In the genomic region with DNA sequence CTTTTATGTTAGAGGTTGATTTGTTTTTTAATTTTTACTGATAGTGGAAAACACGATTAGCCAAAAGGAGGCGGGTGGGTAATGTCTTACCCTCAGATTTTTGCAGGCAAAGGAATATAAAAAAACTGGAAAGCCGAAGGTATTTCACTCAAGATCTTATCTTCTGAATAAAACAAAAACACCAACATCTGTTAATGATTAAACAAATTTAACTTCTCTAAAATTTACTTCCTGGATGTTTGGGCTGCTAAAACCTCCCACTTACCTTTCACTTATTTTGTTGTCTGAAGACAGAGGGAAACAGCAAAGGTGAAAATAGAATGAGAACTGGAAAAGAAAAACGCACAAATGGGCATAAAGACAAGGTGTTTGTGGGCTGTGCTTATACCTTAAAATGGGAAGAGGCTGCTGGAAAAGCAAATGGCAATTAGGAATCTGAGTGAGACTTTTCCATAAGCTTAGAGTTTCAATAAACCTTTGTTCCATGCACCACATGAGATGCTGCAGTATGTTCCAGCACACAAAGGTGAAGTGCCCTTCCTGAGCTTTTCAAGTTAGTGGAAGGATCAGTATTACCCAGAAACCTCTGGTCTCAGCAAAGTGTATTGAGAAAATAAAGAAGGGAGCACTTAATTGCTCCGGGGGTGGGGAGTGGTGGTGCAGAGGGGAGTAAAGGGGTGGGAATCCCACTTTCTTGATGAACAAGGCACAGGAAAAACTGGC, we compare ENCODE assay signal across 2 cellular contexts.
TF ChIP-seq lines count a peak whose summit lies in the region.

No MANE protein-coding gene starts in this region.

TF ChIP-seq in liver, 16 proteins besides CTCF, POLR2A, EP300 and RAD21:
- peak; percentile 14 for TF ChIP-seq SP1 (IDR thresholded peaks at IDR 0.05)
- no peak for TF ChIP-seq FOXA2 (IDR thresholded peaks at IDR 0.05)
- TF ChIP-seq RXRA (IDR thresholded peaks at IDR 0.05), result peak in 1 of 2 donors; percentile 14
- TF ChIP-seq GABPA (IDR thresholded peaks at IDR 0.05 in 1 of 2, conservative IDR thresholded peaks at IDR 0.05 in 1 of 2), result no peak
- peak in 1 of 2 donors; percentile 22 for TF ChIP-seq HNF4A (conservative IDR thresholded peaks at IDR 0.05)

TF ChIP-seq in HepG2, 621 proteins besides CTCF, POLR2A, EP300 and RAD21:
- TF ChIP-seq, protein P1, sequence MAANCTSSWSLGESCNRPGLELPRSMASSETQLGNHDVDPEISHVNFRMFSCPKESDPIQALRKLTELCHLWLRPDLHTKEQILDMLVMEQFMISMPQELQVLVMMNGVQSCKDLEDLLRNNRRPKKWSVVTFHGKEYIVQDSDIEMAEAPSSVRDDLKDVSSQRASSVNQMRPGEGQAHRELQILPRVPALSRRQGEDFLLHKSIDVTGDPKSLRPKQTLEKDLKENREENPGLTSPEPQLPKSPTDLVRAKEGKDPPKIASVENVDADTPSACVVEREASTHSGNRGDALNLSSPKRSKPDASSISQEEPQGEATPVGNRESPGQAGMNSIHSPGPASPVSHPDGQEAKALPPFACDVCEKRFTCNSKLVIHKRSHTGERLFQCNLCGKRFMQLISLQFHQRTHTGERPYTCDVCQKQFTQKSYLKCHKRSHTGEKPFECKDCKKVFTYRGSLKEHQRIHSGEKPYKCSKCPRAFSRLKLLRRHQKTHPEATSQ (CRISPR knock-in tag; IDR thresholded peaks at IDR 0.05; ENCODE audit: borderline replicate concordance), result no peak
- no peak for TF ChIP-seq ZNF713 (CRISPR knock-in tag; IDR thresholded peaks at IDR 0.05)
- TF ChIP-seq ESRRA (CRISPR knock-in tag; IDR thresholded peaks at IDR 0.05; ENCODE audit: low read depth), result no peak
- no peak for TF ChIP-seq KAT7 (CRISPR knock-in tag; IDR thresholded peaks at IDR 0.05; ENCODE audit: borderline replicate concordance)
- TF ChIP-seq POLR2AphosphoS5 (IDR thresholded peaks at IDR 0.05; ENCODE audit: low read depth, low read length), result no peak
- TF ChIP-seq RNF2 (conservative IDR thresholded peaks at IDR 0.05; ENCODE audit: low read depth), result no peak
- no peak for TF ChIP-seq PAF1 (CRISPR knock-in tag; IDR thresholded peaks at IDR 0.05)
- no peak for TF ChIP-seq PATZ1 (CRISPR knock-in tag; IDR thresholded peaks at IDR 0.05)
- TF ChIP-seq, protein P2, sequence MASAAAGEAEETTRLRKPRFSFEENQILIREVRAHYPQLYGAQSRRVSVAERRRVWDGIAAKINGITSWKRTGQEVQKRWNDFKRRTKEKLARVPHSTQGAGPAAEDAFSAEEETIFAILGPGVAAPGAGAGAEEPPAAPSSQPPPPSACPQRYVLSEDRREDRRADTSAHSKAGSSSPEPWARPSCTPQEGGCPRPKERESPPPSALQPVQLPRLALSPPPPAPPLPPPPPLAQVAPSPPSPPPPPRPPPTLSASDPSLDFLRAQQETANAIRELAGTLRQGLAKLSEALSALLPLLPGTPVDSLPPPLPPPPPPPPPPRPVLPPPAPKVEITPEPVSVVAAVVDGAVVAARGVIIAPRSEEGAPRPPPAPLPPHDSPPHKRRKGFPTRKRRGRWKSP (CRISPR knock-in tag; IDR thresholded peaks at IDR 0.05), result no peak
- TF ChIP-seq, protein P3, sequence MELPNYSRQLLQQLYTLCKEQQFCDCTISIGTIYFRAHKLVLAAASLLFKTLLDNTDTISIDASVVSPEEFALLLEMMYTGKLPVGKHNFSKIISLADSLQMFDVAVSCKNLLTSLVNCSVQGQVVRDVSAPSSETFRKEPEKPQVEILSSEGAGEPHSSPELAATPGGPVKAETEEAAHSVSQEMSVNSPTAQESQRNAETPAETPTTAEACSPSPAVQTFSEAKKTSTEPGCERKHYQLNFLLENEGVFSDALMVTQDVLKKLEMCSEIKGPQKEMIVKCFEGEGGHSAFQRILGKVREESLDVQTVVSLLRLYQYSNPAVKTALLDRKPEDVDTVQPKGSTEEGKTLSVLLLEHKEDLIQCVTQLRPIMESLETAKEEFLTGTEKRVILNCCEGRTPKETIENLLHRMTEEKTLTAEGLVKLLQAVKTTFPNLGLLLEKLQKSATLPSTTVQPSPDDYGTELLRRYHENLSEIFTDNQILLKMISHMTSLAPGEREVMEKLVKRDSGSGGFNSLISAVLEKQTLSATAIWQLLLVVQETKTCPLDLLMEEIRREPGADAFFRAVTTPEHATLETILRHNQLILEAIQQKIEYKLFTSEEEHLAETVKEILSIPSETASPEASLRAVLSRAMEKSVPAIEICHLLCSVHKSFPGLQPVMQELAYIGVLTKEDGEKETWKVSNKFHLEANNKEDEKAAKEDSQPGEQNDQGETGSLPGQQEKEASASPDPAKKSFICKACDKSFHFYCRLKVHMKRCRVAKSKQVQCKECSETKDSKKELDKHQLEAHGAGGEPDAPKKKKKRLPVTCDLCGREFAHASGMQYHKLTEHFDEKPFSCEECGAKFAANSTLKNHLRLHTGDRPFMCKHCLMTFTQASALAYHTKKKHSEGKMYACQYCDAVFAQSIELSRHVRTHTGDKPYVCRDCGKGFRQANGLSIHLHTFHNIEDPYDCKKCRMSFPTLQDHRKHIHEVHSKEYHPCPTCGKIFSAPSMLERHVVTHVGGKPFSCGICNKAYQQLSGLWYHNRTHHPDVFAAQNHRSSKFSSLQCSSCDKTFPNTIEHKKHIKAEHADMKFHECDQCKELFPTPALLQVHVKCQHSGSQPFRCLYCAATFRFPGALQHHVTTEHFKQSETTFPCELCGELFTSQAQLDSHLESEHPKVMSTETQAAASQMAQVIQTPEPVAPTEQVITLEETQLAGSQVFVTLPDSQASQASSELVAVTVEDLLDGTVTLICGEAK (IDR thresholded peaks at IDR 0.05), result no peak
- TF ChIP-seq, protein P3 (CRISPR knock-in tag; IDR thresholded peaks at IDR 0.05), result no peak
- no peak for TF ChIP-seq ZNF530 (CRISPR knock-in tag; IDR thresholded peaks at IDR 0.05; ENCODE audit: low read depth)
- no peak for TF ChIP-seq ZNF354B (CRISPR knock-in tag; IDR thresholded peaks at IDR 0.05)
- no peak for TF ChIP-seq PCBP2 (optimal IDR thresholded peaks at IDR 0.05; ENCODE audit: low read depth, low read length, poor library complexity, severe bottlenecking)
TF ChIP-seq in HepG2: peak in this region for 0.
